8 cellular contexts compared by ENCODE assay signal in the genomic region with DNA sequence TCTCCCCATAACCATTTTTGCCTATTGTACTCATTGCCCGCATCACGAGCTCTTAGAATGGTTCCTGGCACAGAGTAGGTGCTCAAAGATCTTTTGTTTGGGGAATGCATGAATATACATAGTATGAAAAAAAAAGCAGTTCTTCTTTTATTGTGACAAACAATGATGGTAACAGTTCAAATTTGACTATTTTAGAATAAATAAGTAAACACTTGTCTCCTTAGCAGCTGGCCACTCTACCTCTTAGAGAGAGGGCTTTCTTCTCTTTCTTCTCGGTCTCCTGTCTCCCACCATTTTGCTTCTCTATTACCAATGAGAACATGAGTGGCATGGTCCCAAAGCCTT. TPM values are rescaled to one million over a fixed set of nuclear protein-coding genes. Genes with fewer than 3 reads are reported as not detected.
DNase-seq lines count a peak whose midpoint lies in the region; ATAC-seq and TF ChIP-seq lines count a peak whose summit lies in the region.

No MANE protein-coding gene starts in this region.

- in situ Hi-C loops in Panc1 (cut with HindIII; ENCODE audit: low pct_unique_long_range_greater_than_20kb, low sequenced_read_pairs), result no loop called here

- DNase-seq in GM06990 (ENCODE audit: extremely low read depth, insufficient read length) (no peak), Panc1 (ENCODE audit: low read depth, low spot score) (no peak), right atrium auricular region (ENCODE audit: low spot score) (no peak), GM20000 (ENCODE audit: low spot score) (no peak), SKM-1 treated with dmso at 0.1 percent for 144 hours (lab: John Stamatoyannopoulos, UW; ENCODE audit: unreplicated experiment) (no peak)
- no peak for DNase-seq in stimulated activated CD4-positive, alpha-beta T cell treated with anti-CD3 and anti-CD28 coated beads, Interleukin-4, amount 100 ng/mL, for 4 hours

- H3K4me1 ChIP-seq in Panc1 (ENCODE audit: control insufficient read depth, insufficient read depth, low read length), result no peaks in the 10 kb centered on the region
- H3K4me1 ChIP-seq in right atrium auricular region, result peaks cover 0 to 22% of the 10 kb centered on the region in 2 donors
- peaks cover 5% of the 10 kb centered on the region for H3K4me1 ChIP-seq in skeletal muscle satellite cell (ENCODE audit: control insufficient read depth, insufficient read depth, low read length)

- intact Hi-C loops in Panc1 (cut with micrococcal nuclease; ENCODE audit: unreplicated experiment), result no loop called here

- H3K4me3 ChIP-seq in GM06990 (replicated peaks; ENCODE audit: low read depth, low read length) (peak overlapping the region; percentile 51), Panc1 (ENCODE audit: low read depth in 2 of 2, low read length in 2 of 2) (peak overlapping the region; percentile 27 to 51), right atrium auricular region (peak overlapping the region; percentile 75 to 84), skeletal muscle satellite cell (ENCODE audit: low read length) (no peak overlapping the region)

- no peaks in the 10 kb centered on the region for H3K36me3 ChIP-seq in GM06990 (ENCODE audit: control insufficient read depth, insufficient read depth, low read length)
- no peaks in the 10 kb centered on the region for H3K36me3 ChIP-seq in Panc1 (ENCODE audit: control insufficient read depth, insufficient read depth, low read length)
- H3K36me3 ChIP-seq in right atrium auricular region, result no peaks in the 10 kb centered on the region
- no peaks in the 10 kb centered on the region for H3K36me3 ChIP-seq in skeletal muscle satellite cell (ENCODE audit: insufficient read depth, low read length)

- H3K27me3 ChIP-seq in GM06990 (replicated peaks; ENCODE audit: control insufficient read depth, insufficient read depth, low read length), result no peaks in the 10 kb centered on the region
- H3K27me3 ChIP-seq in Panc1 (ENCODE audit: control insufficient read depth, insufficient read depth, low read length), result peaks cover 8% of the 10 kb centered on the region; the same call in 1 of the 2 replicates
- H3K27me3 ChIP-seq in right atrium auricular region, result no peaks in the 10 kb centered on the region
- peaks cover 60% of the 10 kb centered on the region for H3K27me3 ChIP-seq in skeletal muscle satellite cell (ENCODE audit: control insufficient read depth, insufficient read depth, low read length)

- CTCF ChIA-PET in Panc1 (lab: Charles Lee), result no interaction called here

- peak overlapping the region; percentile 61 for H3K4me2 ChIP-seq in skeletal muscle satellite cell (ENCODE audit: low read length)

- TF ChIP-seq CTCF in GM06990 (IDR thresholded peaks at IDR 0.05; ENCODE audit: insufficient read depth, low read length, poor library complexity, severe bottlenecking) (no peak), Panc1 (IDR thresholded peaks at IDR 0.05) (no peak), right atrium auricular region (IDR thresholded peaks at IDR 0.05) (no peak), GM20000 (IDR thresholded peaks at IDR 0.05; ENCODE audit: extremely low read depth, missing control alignments) (no peak)

- POLR2A ChIA-PET in Panc1 (lab: Charles Lee), result no interaction called here

- peak; percentile 9 for ATAC-seq in GM21723 (IDR thresholded peaks at IDR 0.05; ENCODE audit: unreplicated experiment)
- no peak; the same call in 1 of the 2 replicates for ATAC-seq in Panc1

- no TSS peak for BruUV-seq in Panc1 (replicated peaks; lab: Mats Ljungman, UMichigan)

- no peak overlapping the region for H3K27ac ChIP-seq in Panc1 (ENCODE audit: low read length)
- peak overlapping the region; percentile 55 to 66 for H3K27ac ChIP-seq in right atrium auricular region

- no peak overlapping the region for H3K9ac ChIP-seq in skeletal muscle satellite cell (ENCODE audit: low read depth, low read length)

- H3K9me3 ChIP-seq in Panc1 (ENCODE audit: control insufficient read depth, insufficient read depth, low read depth, low read length), result no peaks in the 10 kb centered on the region
- H3K9me3 ChIP-seq in right atrium auricular region, result no peaks in the 10 kb centered on the region
- no peaks in the 10 kb centered on the region for H3K9me3 ChIP-seq in skeletal muscle satellite cell (replicated peaks; ENCODE audit: low read length)

RNA-seq across cellular contexts. Expression of a gene that starts 0.7 kb away (rescaled TPM):
- 0.49 TPM for total RNA-seq in Panc1 (2021; ENCODE audit: unreplicated experiment)
- 0.21 TPM for polyA plus RNA-seq in Panc1 (2012; ENCODE audit: insufficient read length)
- 10 to 100 TPM; 14.9 to 21.9 TPM for total RNA-seq in right atrium auricular region
- total RNA-seq in skeletal muscle satellite cell (2012; rRNA removed), result 0.44 TPM in 1 of 2 replicates, not detected in the other

Comparison
In these comparisons a context has a peak if more than half of its experiments do, and no peak if none do; other contexts are left out.
1. RNA of a gene that starts 0.7 kb away (total RNA-seq): 14.9 to 21.9 TPM in right atrium auricular region; 0.49 TPM in Panc1 (single experiment); every median in the first group is over 10 times any median in the second.